In the genomic region with DNA sequence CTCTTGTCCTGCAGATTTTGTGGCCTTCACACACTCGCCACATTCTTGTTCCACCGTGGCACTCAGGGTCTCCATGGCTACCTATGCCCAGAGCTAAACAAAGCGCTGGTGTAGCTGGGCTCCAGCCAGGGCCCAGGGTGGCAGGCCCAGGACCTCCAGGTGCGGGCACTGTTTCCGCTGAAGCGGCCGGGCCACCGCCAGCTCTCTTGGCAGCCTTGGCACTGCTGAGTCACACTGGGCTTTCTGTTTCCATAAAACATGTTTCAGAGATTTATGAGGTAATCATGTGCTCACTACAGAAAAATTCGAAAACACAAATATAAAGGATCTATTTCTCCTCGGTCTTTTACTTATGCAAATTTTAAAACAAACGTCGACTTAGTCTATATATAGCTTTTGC, we compare ENCODE assay signal across 10 cellular contexts. TPM values are rescaled to one million over a fixed set of nuclear protein-coding genes. Genes with fewer than 3 reads are reported as not detected.
DNase-seq lines count a peak whose midpoint lies in the region; ATAC-seq, FAIRE-seq and TF ChIP-seq lines count a peak whose summit lies in the region.
"Had no signal": no experiment of that assay in that cellular context is flagged by ENCODE, and none has a peak within 500 bp of the region (broad histone marks: within the 10 kb centered on the region; RNA-seq: fewer than 3 reads in every experiment).

No MANE protein-coding gene starts in this region.

- no peaks in the 10 kb centered on the region for H3K36me3 Mint-ChIP-seq in activated T-cell treated with anti-CD3 and anti-CD28 coated beads, Interleukin-2, amount 50 U/mL, for 72 hours (ENCODE audit: insufficient read depth in 2 of 2)
- H3K36me3 Mint-ChIP-seq in activated T-cell treated with anti-CD3 and anti-CD28 coated beads, Interleukin-2, amount 50 U/mL, for 4 hours (ENCODE audit: insufficient read depth) = no peaks in the 10 kb centered on the region
- H3K36me3 Mint-ChIP-seq: activated naive CD8-positive, alpha-beta T cell; CD8-positive, alpha-beta memory T cell had no signal

- DNase-seq in activated T-cell treated with anti-CD3 and anti-CD28 coated beads, Interleukin-2, amount 50 U/mL, for 72 hours = peak; percentile 25 to 31
- DNase-seq in activated T-cell treated with anti-CD3 and anti-CD28 coated beads, Interleukin-2, amount 50 U/mL, for 4 hours = no peak
- peak; percentile 40 for DNase-seq in SK-N-SH
- peak; percentile 82 for DNase-seq in left ventricle myocardium inferior
- peak; percentile 62 for DNase-seq in urothelium cell line (ENCODE audit: low spot score)
- DNase-seq in GM20000 (ENCODE audit: low spot score) = no peak
- DNase-seq in GM19239 (ENCODE audit: insufficient read length, low spot score) = no peak
- DNase-seq: CD8-positive, alpha-beta memory T cell had no signal

- H3K9me3 ChIP-seq in SK-N-SH (no peaks in the 10 kb centered on the region), left ventricle myocardium inferior (replicated peaks) (no peaks in the 10 kb centered on the region)

- H3K4me3 ChIP-seq in SK-N-SH (ENCODE audit: low read depth in 2 of 2, low read length in 1 of 2) (no peak overlapping the region), left ventricle myocardium inferior (no peak overlapping the region)

- CTCF ChIA-PET in SK-N-SH (lab: Yijun Ruan, JAX) = interaction anchor here (0.7 to 13.8 kb wide), 11 partner anchors 12 to 125 kb away, joined by 3 to 280 read pairs (median 4); partner anchors contain the start of gene KCNH2

- no peaks in the 10 kb centered on the region for H3K9me2 ChIP-seq in SK-N-SH

- no peak for TF ChIP-seq CTCF in SK-N-SH (IDR thresholded peaks at IDR 0.05)
- TF ChIP-seq CTCF in left ventricle myocardium inferior (IDR thresholded peaks at IDR 0.05; ENCODE audit: borderline replicate concordance) = no peak
- TF ChIP-seq CTCF in GM20000 (IDR thresholded peaks at IDR 0.05; ENCODE audit: extremely low read depth, missing control alignments) = no peak

- H2AFZ ChIP-seq in SK-N-SH (ENCODE audit: low read depth) = no peak overlapping the region

- no peaks in the 10 kb centered on the region for H3K36me3 ChIP-seq in SK-N-SH (replicated peaks in 1 of 2; ENCODE audit: control insufficient read depth in 1 of 2, insufficient read depth in 2 of 2, low read length in 1 of 2)
- no peaks in the 10 kb centered on the region for H3K36me3 ChIP-seq in left ventricle myocardium inferior

- TF ChIP-seq EP300 in SK-N-SH (IDR thresholded peaks at IDR 0.05; ENCODE audit: borderline replicate concordance in 1 of 2, low read depth in 1 of 2, low read length in 1 of 2) = peak in 1 of 2 experiments; percentile 81; a peak in 2 of 4 replicates

- no peaks in the 10 kb centered on the region for H3K79me2 ChIP-seq in SK-N-SH (ENCODE audit: insufficient read depth)

- no peak for TF ChIP-seq RAD21 in SK-N-SH (IDR thresholded peaks at IDR 0.05; ENCODE audit: low read length)

- peak overlapping the region; percentile 16 for H3K4me2 ChIP-seq in SK-N-SH

- POLR2A ChIA-PET in SK-N-SH (lab: Yijun Ruan, JAX) = no interaction called here

- peak; percentile 45 to 71 for ATAC-seq in activated T-cell treated with anti-CD3 and anti-CD28 coated beads, Interleukin-2, amount 50 U/mL, for 72 hours (replicated peaks in 1 of 2)
- ATAC-seq in activated T-cell treated with anti-CD3 and anti-CD28 coated beads, Interleukin-2, amount 50 U/mL, for 4 hours = no peak
- ATAC-seq in HG03025 (IDR thresholded peaks at IDR 0.05; ENCODE audit: low FRiP score, unreplicated experiment) = no peak

- FAIRE-seq in urothelium cell line (lab: Jason Lieb, UNC) (no peak), GM19239 (lab: Jason Lieb, UNC) (no peak)

- no peak overlapping the region for H3K4me3 Mint-ChIP-seq in activated T-cell treated with anti-CD3 and anti-CD28 coated beads, Interleukin-2, amount 50 U/mL, for 72 hours
- H3K4me3 Mint-ChIP-seq in activated T-cell treated with anti-CD3 and anti-CD28 coated beads, Interleukin-2, amount 50 U/mL, for 4 hours = no peak overlapping the region
- H3K4me3 Mint-ChIP-seq: activated naive CD8-positive, alpha-beta T cell; CD8-positive, alpha-beta memory T cell had no signal

- H3K4me1 Mint-ChIP-seq in activated T-cell treated with anti-CD3 and anti-CD28 coated beads, Interleukin-2, amount 50 U/mL, for 72 hours (ENCODE audit: low read depth) = peaks cover 7% of the 10 kb centered on the region
- peaks cover 2% of the 10 kb centered on the region for H3K4me1 Mint-ChIP-seq in activated T-cell treated with anti-CD3 and anti-CD28 coated beads, Interleukin-2, amount 50 U/mL, for 4 hours (ENCODE audit: low read depth)

- H3K27me3 ChIP-seq in SK-N-SH (ENCODE audit: insufficient read depth) = no peaks in the 10 kb centered on the region
- peaks cover 49% of the 10 kb centered on the region for H3K27me3 ChIP-seq in left ventricle myocardium inferior (ENCODE audit: low read depth)

- H4K20me1 ChIP-seq in SK-N-SH (ENCODE audit: insufficient read depth) = no peaks in the 10 kb centered on the region

- peak overlapping the region in 1 of 2 experiments; percentile 12; a peak in 1 of 4 replicates for H3K27ac ChIP-seq in SK-N-SH (ENCODE audit: low read depth in 2 of 2, low read length in 1 of 2)
- H3K27ac ChIP-seq in left ventricle myocardium inferior (replicated peaks) = peak overlapping the region; percentile 79

- H3K9me3 Mint-ChIP-seq in activated T-cell treated with anti-CD3 and anti-CD28 coated beads, Interleukin-2, amount 50 U/mL, for 72 hours = no peaks in the 10 kb centered on the region
- no peaks in the 10 kb centered on the region for H3K9me3 Mint-ChIP-seq in activated T-cell treated with anti-CD3 and anti-CD28 coated beads, Interleukin-2, amount 50 U/mL, for 4 hours
- H3K9me3 Mint-ChIP-seq: CD8-positive, alpha-beta memory T cell had no signal

- peaks cover 35% of the 10 kb centered on the region for H3K27me3 Mint-ChIP-seq in activated T-cell treated with anti-CD3 and anti-CD28 coated beads, Interleukin-2, amount 50 U/mL, for 72 hours (ENCODE audit: low read depth)
- H3K27me3 Mint-ChIP-seq in activated T-cell treated with anti-CD3 and anti-CD28 coated beads, Interleukin-2, amount 50 U/mL, for 4 hours (ENCODE audit: low read depth) = peaks cover 45% of the 10 kb centered on the region

- H3K9ac ChIP-seq in SK-N-SH = no peak overlapping the region

- H3F3A ChIP-seq in SK-N-SH (replicated peaks; ENCODE audit: insufficient read depth) = peaks cover 6% of the 10 kb centered on the region

- H3K4me1 ChIP-seq in SK-N-SH (ENCODE audit: control insufficient read depth in 1 of 2, insufficient read depth in 2 of 2, low read depth in 1 of 2, low read length in 1 of 2) (peaks cover 11 to 34% of the 10 kb centered on the region in 2 experiments; a peak in 3 of 4 replicates), left ventricle myocardium inferior (peaks cover 36% of the 10 kb centered on the region)

- no peak overlapping the region for H3K27ac Mint-ChIP-seq in activated T-cell treated with anti-CD3 and anti-CD28 coated beads, Interleukin-2, amount 50 U/mL, for 72 hours
- H3K27ac Mint-ChIP-seq: activated naive CD8-positive, alpha-beta T cell; CD8-positive, alpha-beta memory T cell had no signal

- 34% methylated on average over 12 of the region's 12 CpGs for WGBS in SK-N-SH (ENCODE audit: low lambda C conversion rate)

- intact Hi-C loops in left ventricle myocardium inferior (cut with micrococcal nuclease) = no loop called here

TF ChIP-seq in SK-N-SH, 30 proteins besides CTCF, POLR2A, EP300 and RAD21 (continues in another document):
- no peak for TF ChIP-seq USF2 (IDR thresholded peaks at IDR 0.05; ENCODE audit: borderline replicate concordance, low read depth, low read length)
- TF ChIP-seq, protein P1, sequence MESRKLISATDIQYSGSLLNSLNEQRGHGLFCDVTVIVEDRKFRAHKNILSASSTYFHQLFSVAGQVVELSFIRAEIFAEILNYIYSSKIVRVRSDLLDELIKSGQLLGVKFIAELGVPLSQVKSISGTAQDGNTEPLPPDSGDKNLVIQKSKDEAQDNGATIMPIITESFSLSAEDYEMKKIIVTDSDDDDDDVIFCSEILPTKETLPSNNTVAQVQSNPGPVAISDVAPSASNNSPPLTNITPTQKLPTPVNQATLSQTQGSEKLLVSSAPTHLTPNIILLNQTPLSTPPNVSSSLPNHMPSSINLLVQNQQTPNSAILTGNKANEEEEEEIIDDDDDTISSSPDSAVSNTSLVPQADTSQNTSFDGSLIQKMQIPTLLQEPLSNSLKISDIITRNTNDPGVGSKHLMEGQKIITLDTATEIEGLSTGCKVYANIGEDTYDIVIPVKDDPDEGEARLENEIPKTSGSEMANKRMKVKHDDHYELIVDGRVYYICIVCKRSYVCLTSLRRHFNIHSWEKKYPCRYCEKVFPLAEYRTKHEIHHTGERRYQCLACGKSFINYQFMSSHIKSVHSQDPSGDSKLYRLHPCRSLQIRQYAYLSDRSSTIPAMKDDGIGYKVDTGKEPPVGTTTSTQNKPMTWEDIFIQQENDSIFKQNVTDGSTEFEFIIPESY (IDR thresholded peaks at IDR 0.05; ENCODE audit: borderline replicate concordance, low read depth) = 0 out of 2 replicates have a peak, but pooled peaks have one; percentile 36
- TF ChIP-seq, protein P2, sequence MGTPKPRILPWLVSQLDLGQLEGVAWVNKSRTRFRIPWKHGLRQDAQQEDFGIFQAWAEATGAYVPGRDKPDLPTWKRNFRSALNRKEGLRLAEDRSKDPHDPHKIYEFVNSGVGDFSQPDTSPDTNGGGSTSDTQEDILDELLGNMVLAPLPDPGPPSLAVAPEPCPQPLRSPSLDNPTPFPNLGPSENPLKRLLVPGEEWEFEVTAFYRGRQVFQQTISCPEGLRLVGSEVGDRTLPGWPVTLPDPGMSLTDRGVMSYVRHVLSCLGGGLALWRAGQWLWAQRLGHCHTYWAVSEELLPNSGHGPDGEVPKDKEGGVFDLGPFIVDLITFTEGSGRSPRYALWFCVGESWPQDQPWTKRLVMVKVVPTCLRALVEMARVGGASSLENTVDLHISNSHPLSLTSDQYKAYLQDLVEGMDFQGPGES (IDR thresholded peaks at IDR 0.05; ENCODE audit: low read depth, low read length) = no peak

RNA-seq across cellular contexts. Expression of gene AOC1, which starts 51.3 kb away (rescaled TPM):
- not detected for total RNA-seq in activated T-cell treated with anti-CD3 and anti-CD28 coated beads, Interleukin-2, amount 50 U/mL, for 72 hours
- total RNA-seq in activated T-cell treated with anti-CD3 and anti-CD28 coated beads, Interleukin-2, amount 50 U/mL, for 4 hours = under 1 TPM in 1 of 3 donors, not detected in 2; 0.10 TPM
- polyA plus RNA-seq in SK-N-SH (2012; rRNA removed) = not detected in 2 replicates
- not detected in 2 replicates for polyA plus RNA-seq in SK-N-SH (2012; cell fraction: cytosol; rRNA removed)
- not detected in 2 replicates for polyA plus RNA-seq in SK-N-SH (2012; cell fraction: nucleus; rRNA removed)
- total RNA-seq in left ventricle myocardium inferior = 0.36 TPM
- total RNA-seq: CD8-positive, alpha-beta memory T cell had no signal
- polyA plus RNA-seq: CD8-positive, alpha-beta memory T cell had no signal

Comparison
In these comparisons a context has a peak if more than half of its experiments do, and no peak if none do; other contexts are left out.
1. ATAC-seq: peak in activated T-cell treated with anti-CD3 and anti-CD28 coated beads, Interleukin-2, amount 50 U/mL, for 72 hours (2 of 2); none in activated T-cell treated with anti-CD3 and anti-CD28 coated beads, Interleukin-2, amount 50 U/mL, for 4 hours (0 of 2) and HG03025 (single experiment).
2. DNase-seq: peak in activated T-cell treated with anti-CD3 and anti-CD28 coated beads, Interleukin-2, amount 50 U/mL, for 72 hours (2 of 2), SK-N-SH (single experiment), left ventricle myocardium inferior (single experiment) and urothelium cell line (single experiment); none in activated T-cell treated with anti-CD3 and anti-CD28 coated beads, Interleukin-2, amount 50 U/mL, for 4 hours (single experiment), GM20000 (single experiment) and GM19239 (single experiment).